In genomic region chr13:113855012-113855921, GRCh38 we compare ENCODE assay signal across 9 cellular contexts. TPM values are rescaled to one million over a fixed set of nuclear protein-coding genes. Genes with fewer than 3 reads are reported as not detected.
DNase-seq lines count a peak whose midpoint lies in the region; ATAC-seq, FAIRE-seq and TF ChIP-seq lines count a peak whose summit lies in the region.
"Had no signal": no experiment of that assay in that cellular context is flagged by ENCODE, and none has a peak within 500 bp of the region (broad histone marks: within the 10 kb centered on the region; RNA-seq: fewer than 3 reads in every experiment).

No MANE protein-coding gene starts in this region.

- peak; percentile 47 for DNase-seq in activated CD8-positive, alpha-beta memory T cell treated with anti-CD3 and anti-CD28 coated beads, Interleukin-2, amount 50 U/mL, for 48 hours
- DNase-seq in hepatic stellate cell (ENCODE audit: low spot score) (peak; percentile 80), small intestine (peak; percentile 75), DMS114 treated with DMSO at 0.1 percent for 48 hours (lab: John Stamatoyannopoulos, UW; ENCODE audit: unreplicated experiment) (no peak)
- DNase-seq: NCI-H2227 treated with DMSO at 0.1 percent for 48 hours had no signal

- no peaks in the 10 kb centered on the region for H3K27me3 ChIP-seq in small intestine (ENCODE audit: control insufficient read depth in 2 of 2, insufficient read depth in 2 of 2, low read length in 2 of 2)

- ATAC-seq in HG03432 (IDR thresholded peaks at IDR 0.05; ENCODE audit: unreplicated experiment) (no peak), GM18519 (IDR thresholded peaks at IDR 0.05; ENCODE audit: low FRiP score, unreplicated experiment) (no peak)

- POLR2A ChIA-PET in HEK293 (lab: Yijun Ruan, JAX): no interaction called here

- H3K36me3 ChIP-seq in HEK293 (ENCODE audit: control insufficient read depth in 2 of 2, insufficient read depth in 1 of 2, low read length in 2 of 2) (peaks cover 0 to 16% of the 10 kb centered on the region in 2 experiments; a peak in 1 of 3 replicates), small intestine (ENCODE audit: control insufficient read depth in 2 of 2, insufficient read depth in 2 of 2, low read length in 2 of 2) (no peaks in the 10 kb centered on the region)

- H3K27ac ChIP-seq in HEK293 (ENCODE audit: extremely low read depth, low read depth, low read length) (no peak overlapping the region), small intestine (ENCODE audit: low read depth in 1 of 2, low read length in 1 of 2) (peak overlapping the region in 1 of 2 donors; percentile 61)
- H3K27ac ChIP-seq: KMS-11 had no signal

- no peak for FAIRE-seq in small intestine (lab: Jason Lieb, UNC)

- H3K4me3 ChIP-seq in HEK293 (ENCODE audit: low read depth, low read length) (no peak overlapping the region), small intestine (ENCODE audit: low read depth in 1 of 2, low read length in 2 of 2) (no peak overlapping the region)

- TF ChIP-seq CTCF in HEK293 (tag by site-specific recombination; IDR thresholded peaks at IDR 0.05): no peak

- CTCF ChIA-PET in HEK293 (lab: Yijun Ruan, JAX): no interaction called here

- no peaks in the 10 kb centered on the region for H3K9me3 ChIP-seq in HEK293 (ENCODE audit: control insufficient read depth, insufficient read depth, low read depth, low read length)
- no peaks in the 10 kb centered on the region for H3K9me3 ChIP-seq in small intestine (ENCODE audit: control insufficient read depth, low read depth)

- 27 to 54% (median 44%) methylated on average over 33 of the region's 33 CpGs for WGBS in small intestine, 3 donors

- peaks cover 3% of the 10 kb centered on the region; the same call in 1 of the 2 replicates for H3K4me1 ChIP-seq in HEK293 (ENCODE audit: control insufficient read depth, insufficient read depth, low read length)
- H3K4me1 ChIP-seq in small intestine (ENCODE audit: control insufficient read depth in 2 of 2, insufficient read depth in 1 of 2, low read depth in 1 of 2, low read length in 1 of 2): peaks cover 21 to 27% of the 10 kb centered on the region in 2 donors

TF ChIP-seq in HEK293, 187 proteins besides CTCF, POLR2A, EP300 and RAD21:
- TF ChIP-seq, protein P1, sequence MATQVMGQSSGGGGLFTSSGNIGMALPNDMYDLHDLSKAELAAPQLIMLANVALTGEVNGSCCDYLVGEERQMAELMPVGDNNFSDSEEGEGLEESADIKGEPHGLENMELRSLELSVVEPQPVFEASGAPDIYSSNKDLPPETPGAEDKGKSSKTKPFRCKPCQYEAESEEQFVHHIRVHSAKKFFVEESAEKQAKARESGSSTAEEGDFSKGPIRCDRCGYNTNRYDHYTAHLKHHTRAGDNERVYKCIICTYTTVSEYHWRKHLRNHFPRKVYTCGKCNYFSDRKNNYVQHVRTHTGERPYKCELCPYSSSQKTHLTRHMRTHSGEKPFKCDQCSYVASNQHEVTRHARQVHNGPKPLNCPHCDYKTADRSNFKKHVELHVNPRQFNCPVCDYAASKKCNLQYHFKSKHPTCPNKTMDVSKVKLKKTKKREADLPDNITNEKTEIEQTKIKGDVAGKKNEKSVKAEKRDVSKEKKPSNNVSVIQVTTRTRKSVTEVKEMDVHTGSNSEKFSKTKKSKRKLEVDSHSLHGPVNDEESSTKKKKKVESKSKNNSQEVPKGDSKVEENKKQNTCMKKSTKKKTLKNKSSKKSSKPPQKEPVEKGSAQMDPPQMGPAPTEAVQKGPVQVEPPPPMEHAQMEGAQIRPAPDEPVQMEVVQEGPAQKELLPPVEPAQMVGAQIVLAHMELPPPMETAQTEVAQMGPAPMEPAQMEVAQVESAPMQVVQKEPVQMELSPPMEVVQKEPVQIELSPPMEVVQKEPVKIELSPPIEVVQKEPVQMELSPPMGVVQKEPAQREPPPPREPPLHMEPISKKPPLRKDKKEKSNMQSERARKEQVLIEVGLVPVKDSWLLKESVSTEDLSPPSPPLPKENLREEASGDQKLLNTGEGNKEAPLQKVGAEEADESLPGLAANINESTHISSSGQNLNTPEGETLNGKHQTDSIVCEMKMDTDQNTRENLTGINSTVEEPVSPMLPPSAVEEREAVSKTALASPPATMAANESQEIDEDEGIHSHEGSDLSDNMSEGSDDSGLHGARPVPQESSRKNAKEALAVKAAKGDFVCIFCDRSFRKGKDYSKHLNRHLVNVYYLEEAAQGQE (tag by site-specific recombination; IDR thresholded peaks at IDR 0.05): peak; percentile 80
- peak; percentile 31 for TF ChIP-seq ZIC2 (tag by site-specific recombination; IDR thresholded peaks at IDR 0.05)
- TF ChIP-seq, protein P2, sequence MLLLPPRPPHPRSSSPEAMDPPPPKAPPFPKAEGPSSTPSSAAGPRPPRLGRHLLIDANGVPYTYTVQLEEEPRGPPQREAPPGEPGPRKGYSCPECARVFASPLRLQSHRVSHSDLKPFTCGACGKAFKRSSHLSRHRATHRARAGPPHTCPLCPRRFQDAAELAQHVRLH (tag by site-specific recombination; IDR thresholded peaks at IDR 0.05): no peak
- no peak for TF ChIP-seq ZNF175 (tag by site-specific recombination; IDR thresholded peaks at IDR 0.05)
- no peak for TF ChIP-seq ZNF837 (tag by site-specific recombination; IDR thresholded peaks at IDR 0.05)
- TF ChIP-seq KLF16 (tag by site-specific recombination; IDR thresholded peaks at IDR 0.05): no peak

RNA-seq across cellular contexts. Expression of gene GAS6, which starts 8.6 kb away (rescaled TPM):
- 100 to 1,000 TPM in 2 of 3 donors, 10 to 100 TPM in 1; 69.2 to 136 (median 103) TPM for polyA plus RNA-seq in small intestine
